In the genomic region with DNA sequence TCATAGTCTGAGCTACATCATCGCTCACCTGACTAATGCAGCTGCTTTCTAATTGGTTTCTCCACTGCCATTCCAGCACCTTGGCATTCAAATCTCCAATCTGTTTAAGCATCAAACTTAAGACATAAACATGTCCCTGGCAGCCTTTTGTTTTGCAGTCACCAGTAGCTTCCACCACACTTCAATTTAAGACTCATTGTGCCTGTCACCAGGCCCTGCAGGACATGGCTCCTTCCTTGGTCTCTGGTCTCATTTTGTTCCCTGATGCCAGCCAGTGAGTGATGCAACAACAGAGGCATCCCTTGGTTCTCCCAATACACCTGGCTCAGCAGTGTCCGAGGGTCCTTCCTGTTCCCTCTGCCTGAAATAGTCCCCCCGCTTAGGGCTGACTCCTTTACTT, we compare ENCODE assay signal across 39 cellular contexts.
"Had no signal": no experiment of that assay in that cellular context is flagged by ENCODE, and none has a peak within 500 bp of the region (broad histone marks: within the 10 kb centered on the region; RNA-seq: fewer than 3 reads in every experiment).

No MANE protein-coding gene starts in this region.

- H3K27ac Mint-ChIP-seq: activated naive CD4-positive, alpha-beta T cell treated with anti-CD3 and anti-CD28 coated beads for 36 hours; activated naive CD4-positive, alpha-beta T cell treated with anti-CD3 and anti-CD28 coated beads, Interleukin-2, amount 10 ng/mL, durations not matched to agents 7 days and 5 days; activated naive CD4-positive, alpha-beta T cell treated with anti-CD3 and anti-CD28 coated beads, Interleukin-2, amount 50 U/mL, for 24 hours; activated naive CD4-positive, alpha-beta T cell treated with anti-CD3 and anti-CD28 coated beads, Interleukin-2, amount 50 U/mL, for 72 hours; activated naive CD8-positive, alpha-beta T cell; activated naive CD8-positive, alpha-beta T cell treated with anti-CD3 and anti-CD28 coated beads for 36 hours; activated naive CD8-positive, alpha-beta T cell treated with anti-CD3 and anti-CD28 coated beads, Interleukin-2, amount 10 ng/mL, durations not matched to agents 7 days and 5 days; activated naive CD8-positive, alpha-beta T cell treated with anti-CD3 and anti-CD28 coated beads, Interleukin-2, amount 50 U/mL, for 24 hours; activated T-cell treated with anti-CD3 and anti-CD28 coated beads, Interleukin-2, amount 50 U/mL, for 24 hours; activated T-cell treated with anti-CD3 and anti-CD28 coated beads, Interleukin-2, amount 50 U/mL, for 72 hours; activated T-helper 1 cell treated with anti-CD3 and anti-CD28 coated beads, Interleukin-12 subunit alpha, Interleukin-12 subunit beta, Interleukin-2, Interleukin-4 antibody, amounts not matched to agents 30 ng/mL and 10 ng/mL and 1 ng/mL, durations not matched to agents 14 hours and 24 hours and 36 hours; activated T-helper 17 cell treated with anti-CD3 and anti-CD28 coated beads, Interleukin-2, amount 50 U/mL, for 72 hours; activated T-helper 2 cell treated with anti-CD3 and anti-CD28 coated beads, Interferon-gamma antibody, Interleukin-2, Interleukin-4, amounts not matched to agents 10 μg/mL and 5 μg/mL and 100 μg/mL, durations not matched to agents 14 hours and 24 hours and 36 hours had no signal

- H3K4me1 Mint-ChIP-seq: activated naive CD4-positive, alpha-beta T cell treated with anti-CD3 and anti-CD28 coated beads, Interleukin-2, amount 10 ng/mL, durations not matched to agents 7 days and 5 days; activated naive CD4-positive, alpha-beta T cell treated with anti-CD3 and anti-CD28 coated beads, Interleukin-2, amount 50 U/mL, for 24 hours; activated naive CD8-positive, alpha-beta T cell treated with anti-CD3 and anti-CD28 coated beads for 36 hours; activated naive CD8-positive, alpha-beta T cell treated with anti-CD3 and anti-CD28 coated beads, Interleukin-2, amount 10 ng/mL, durations not matched to agents 7 days and 5 days; activated naive CD8-positive, alpha-beta T cell treated with anti-CD3 and anti-CD28 coated beads, Interleukin-2, amount 50 U/mL, for 24 hours; activated T-helper 17 cell treated with anti-CD3 and anti-CD28 coated beads, Interleukin-2, amount 50 U/mL, for 72 hours; central memory CD8-positive, alpha-beta T cell had no signal

- H3K9me3 Mint-ChIP-seq: activated naive CD4-positive, alpha-beta T cell treated with anti-CD3 and anti-CD28 coated beads for 36 hours; activated naive CD4-positive, alpha-beta T cell treated with anti-CD3 and anti-CD28 coated beads, Interleukin-2, amount 10 ng/mL, durations not matched to agents 7 days and 5 days; activated naive CD4-positive, alpha-beta T cell treated with anti-CD3 and anti-CD28 coated beads, Interleukin-2, amount 50 U/mL, for 24 hours; activated naive CD8-positive, alpha-beta T cell treated with anti-CD3 and anti-CD28 coated beads for 36 hours; activated naive CD8-positive, alpha-beta T cell treated with anti-CD3 and anti-CD28 coated beads, Interleukin-2, amount 50 U/mL, for 24 hours; activated T-cell treated with anti-CD3 and anti-CD28 coated beads, Interleukin-2, amount 50 U/mL, for 24 hours; activated T-cell treated with anti-CD3 and anti-CD28 coated beads, Interleukin-2, amount 50 U/mL, for 4 hours; activated T-helper 1 cell treated with anti-CD3 and anti-CD28 coated beads, Interleukin-12 subunit alpha, Interleukin-12 subunit beta, Interleukin-2, Interleukin-4 antibody, amounts not matched to agents 30 ng/mL and 10 ng/mL and 1 ng/mL, durations not matched to agents 14 hours and 24 hours and 36 hours; activated T-helper 2 cell treated with anti-CD3 and anti-CD28 coated beads, Interferon-gamma antibody, Interleukin-2, Interleukin-4, amounts not matched to agents 10 μg/mL and 5 μg/mL and 100 μg/mL, durations not matched to agents 14 hours and 24 hours and 36 hours; brain had no signal

- DNase-seq: activated effector memory CD4-positive, alpha-beta T cell treated with anti-CD3 and anti-CD28 coated beads, Interleukin-2, amount 50 U/mL, for 16 hours; activated effector memory CD4-positive, alpha-beta T cell treated with Interleukin-2 at 50 U/mL for 16 hours; activated gamma-delta T cell; activated gamma-delta T cell treated with Interleukin-2 at 50 U/mL for 16 hours; activated naive CD4-positive, alpha-beta T cell; activated naive CD4-positive, alpha-beta T cell treated with anti-CD3 and anti-CD28 coated beads for 36 hours; activated naive CD4-positive, alpha-beta T cell treated with anti-CD3 and anti-CD28 coated beads, Interleukin-2, amount 10 ng/mL, durations not matched to agents 7 days and 5 days; activated naive CD4-positive, alpha-beta T cell treated with anti-CD3 and anti-CD28 coated beads, Interleukin-2, amount 50 U/mL, for 16 hours; activated naive CD4-positive, alpha-beta T cell treated with Interleukin-2 at 50 U/mL for 16 hours; activated naive CD8-positive, alpha-beta T cell treated with anti-CD3 and anti-CD28 coated beads for 36 hours; activated naive CD8-positive, alpha-beta T cell treated with anti-CD3 and anti-CD28 coated beads, Interleukin-2, amount 10 ng/mL, durations not matched to agents 7 days and 5 days; activated naive CD8-positive, alpha-beta T cell treated with anti-CD3 and anti-CD28 coated beads, Interleukin-2, amount 50 U/mL, for 24 hours; activated T-cell treated with anti-CD3 and anti-CD28 coated beads, Interleukin-2, amount 50 U/mL, for 1 hour; activated T-cell treated with anti-CD3 and anti-CD28 coated beads, Interleukin-2, amount 50 U/mL, for 24 hours; activated T-cell treated with anti-CD3 and anti-CD28 coated beads, Interleukin-2, amount 50 U/mL, for 4 hours; activated T-cell treated with anti-CD3 and anti-CD28 coated beads, Interleukin-2, amount 50 U/mL, for 48 hours; activated T-cell treated with anti-CD3 and anti-CD28 coated beads, Interleukin-2, amount 50 U/mL, for 72 hours; adrenal gland; amniotic stem cell; amygdala; anterior cingulate cortex; aorta; body of pancreas; brain microvascular endothelial cell; caudate nucleus; central memory CD4-positive, alpha-beta T cell; cerebellar nuclear complex had no signal

- H3K4me3 Mint-ChIP-seq: activated naive CD4-positive, alpha-beta T cell treated with anti-CD3 and anti-CD28 coated beads for 36 hours; activated naive CD4-positive, alpha-beta T cell treated with anti-CD3 and anti-CD28 coated beads, Interleukin-2, amount 10 ng/mL, durations not matched to agents 7 days and 5 days; activated naive CD4-positive, alpha-beta T cell treated with anti-CD3 and anti-CD28 coated beads, Interleukin-2, amount 50 U/mL, for 24 hours; activated naive CD8-positive, alpha-beta T cell; activated naive CD8-positive, alpha-beta T cell treated with anti-CD3 and anti-CD28 coated beads for 36 hours; activated naive CD8-positive, alpha-beta T cell treated with anti-CD3 and anti-CD28 coated beads, Interleukin-2, amount 10 ng/mL, durations not matched to agents 7 days and 5 days; activated naive CD8-positive, alpha-beta T cell treated with anti-CD3 and anti-CD28 coated beads, Interleukin-2, amount 50 U/mL, for 24 hours; activated T-cell treated with anti-CD3 and anti-CD28 coated beads, Interleukin-2, amount 50 U/mL, for 24 hours; activated T-cell treated with anti-CD3 and anti-CD28 coated beads, Interleukin-2, amount 50 U/mL, for 4 hours; activated T-cell treated with anti-CD3 and anti-CD28 coated beads, Interleukin-2, amount 50 U/mL, for 72 hours; activated T-helper 1 cell treated with anti-CD3 and anti-CD28 coated beads, Interleukin-12 subunit alpha, Interleukin-12 subunit beta, Interleukin-2, Interleukin-4 antibody, amounts not matched to agents 30 ng/mL and 10 ng/mL and 1 ng/mL, durations not matched to agents 14 hours and 24 hours and 36 hours; activated T-helper 17 cell treated with anti-CD3 and anti-CD28 coated beads, Interleukin-2, amount 50 U/mL, for 72 hours; brain; central memory CD8-positive, alpha-beta T cell had no signal

- H3K27ac ChIP-seq: adrenal gland, body of pancreas, brain microvascular endothelial cell, breast epithelium, cardiac muscle cell had no signal

- FAIRE-seq: astrocyte, bronchial epithelial cell had no signal

- H3K4me3 ChIP-seq: adrenal gland, body of pancreas, breast epithelium, cardiac muscle cell had no signal

- H3K9me3 ChIP-seq: adrenal gland, body of pancreas, breast epithelium had no signal

- H3K36me3 ChIP-seq: adrenal gland, brain microvascular endothelial cell, breast epithelium, cardiac muscle cell had no signal

- H3K4me1 ChIP-seq: adrenal gland, breast epithelium had no signal

- H3K27me3 ChIP-seq: adrenal gland, body of pancreas, brain microvascular endothelial cell, breast epithelium, cardiac muscle cell had no signal

- H3K27me3 Mint-ChIP-seq: activated naive CD4-positive, alpha-beta T cell treated with anti-CD3 and anti-CD28 coated beads, Interleukin-2, amount 50 U/mL, for 24 hours; activated naive CD8-positive, alpha-beta T cell treated with anti-CD3 and anti-CD28 coated beads, Interleukin-2, amount 10 ng/mL, durations not matched to agents 7 days and 5 days; activated naive CD8-positive, alpha-beta T cell treated with anti-CD3 and anti-CD28 coated beads, Interleukin-2, amount 50 U/mL, for 24 hours; brain had no signal

- H3K36me3 Mint-ChIP-seq: activated naive CD4-positive, alpha-beta T cell treated with anti-CD3 and anti-CD28 coated beads, Interleukin-2, amount 10 ng/mL, durations not matched to agents 7 days and 5 days; activated naive CD4-positive, alpha-beta T cell treated with anti-CD3 and anti-CD28 coated beads, Interleukin-2, amount 50 U/mL, for 24 hours; activated naive CD4-positive, alpha-beta T cell treated with anti-CD3 and anti-CD28 coated beads, Interleukin-2, amount 50 U/mL, for 72 hours; activated naive CD8-positive, alpha-beta T cell treated with anti-CD3 and anti-CD28 coated beads for 36 hours; activated naive CD8-positive, alpha-beta T cell treated with anti-CD3 and anti-CD28 coated beads, Interleukin-2, amount 10 ng/mL, durations not matched to agents 7 days and 5 days; brain had no signal
